In the genomic region with DNA sequence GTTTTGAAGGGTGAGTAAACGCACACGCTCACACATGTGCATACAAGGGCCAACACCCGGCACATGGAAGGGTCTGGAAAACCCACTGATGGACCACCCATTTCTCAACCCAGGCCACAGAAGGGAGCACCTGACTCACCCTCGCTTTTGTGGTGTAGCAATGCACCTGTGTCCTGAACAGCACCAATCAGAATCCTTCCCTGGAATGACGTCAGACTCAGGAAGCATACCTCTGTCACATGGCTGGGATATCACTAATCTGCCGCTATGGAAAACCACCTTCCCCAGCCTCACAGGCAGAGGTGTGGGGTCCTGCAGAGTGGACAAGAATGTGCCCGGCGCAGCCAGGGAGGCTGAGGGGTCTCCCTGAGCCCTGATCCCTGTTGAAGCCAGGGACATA, we compare ENCODE assay signal across 1 cellular context.
A peak's percentile ranks its signal among the peaks of the same experiment; 100 is the strongest.
TF ChIP-seq lines count a peak whose summit lies in the region.

No MANE protein-coding gene starts in this region.

TF ChIP-seq in K562, 482 proteins besides CTCF, POLR2A, EP300 and RAD21 (continues in another document):
- TF ChIP-seq NCOA2 (IDR thresholded peaks at IDR 0.05; ENCODE audit: partially characterized antibody in 2 of 2), result no peak
- TF ChIP-seq ZNF507 (tag; conservative IDR thresholded peaks at IDR 0.05), result no peak
- TF ChIP-seq ZBTB8A (IDR thresholded peaks at IDR 0.05; ENCODE audit: partially characterized antibody), result no peak
- no peak for TF ChIP-seq RBM15 (IDR thresholded peaks at IDR 0.05; ENCODE audit: insufficient read depth, low read length)
- TF ChIP-seq TCF7 (IDR thresholded peaks at IDR 0.05; ENCODE audit: borderline replicate concordance), result no peak
- no peak for TF ChIP-seq XRCC3 (IDR thresholded peaks at IDR 0.05)
- TF ChIP-seq, protein P1, sequence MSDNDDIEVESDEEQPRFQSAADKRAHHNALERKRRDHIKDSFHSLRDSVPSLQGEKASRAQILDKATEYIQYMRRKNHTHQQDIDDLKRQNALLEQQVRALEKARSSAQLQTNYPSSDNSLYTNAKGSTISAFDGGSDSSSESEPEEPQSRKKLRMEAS (CRISPR knock-in tag; IDR thresholded peaks at IDR 0.05), result peak; percentile 34; the same call in 1 of the 2 replicates
- TF ChIP-seq, protein P2, sequence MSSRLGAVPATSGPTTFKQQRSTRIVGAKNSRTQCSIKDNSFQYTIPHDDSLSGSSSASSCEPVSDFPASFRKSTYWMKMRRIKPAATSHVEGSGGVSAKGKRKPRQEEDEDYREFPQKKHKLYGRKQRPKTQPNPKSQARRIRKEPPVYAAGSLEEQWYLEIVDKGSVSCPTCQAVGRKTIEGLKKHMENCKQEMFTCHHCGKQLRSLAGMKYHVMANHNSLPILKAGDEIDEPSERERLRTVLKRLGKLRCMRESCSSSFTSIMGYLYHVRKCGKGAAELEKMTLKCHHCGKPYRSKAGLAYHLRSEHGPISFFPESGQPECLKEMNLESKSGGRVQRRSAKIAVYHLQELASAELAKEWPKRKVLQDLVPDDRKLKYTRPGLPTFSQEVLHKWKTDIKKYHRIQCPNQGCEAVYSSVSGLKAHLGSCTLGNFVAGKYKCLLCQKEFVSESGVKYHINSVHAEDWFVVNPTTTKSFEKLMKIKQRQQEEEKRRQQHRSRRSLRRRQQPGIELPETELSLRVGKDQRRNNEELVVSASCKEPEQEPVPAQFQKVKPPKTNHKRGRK (tag; IDR thresholded peaks at IDR 0.05), result no peak
- peak; percentile 34; the same call in 1 of the 2 replicates for TF ChIP-seq CREM (IDR thresholded peaks at IDR 0.05; ENCODE audit: low read depth)
- TF ChIP-seq JUND (IDR thresholded peaks at IDR 0.05; ENCODE audit: borderline replicate concordance, low read depth, low read length), result 0 out of 2 replicates have a peak, but pooled peaks have one; percentile 14
- TF ChIP-seq JUND (tag; IDR thresholded peaks at IDR 0.05; ENCODE audit: borderline replicate concordance, low read depth, low read length), result no peak
- TF ChIP-seq MAZ (CRISPR knock-in tag; conservative IDR thresholded peaks at IDR 0.05 in 1 of 2, IDR thresholded peaks at IDR 0.05 in 1 of 2), result no peak
- TF ChIP-seq IRF2 (CRISPR knock-in tag; IDR thresholded peaks at IDR 0.05), result no peak
- no peak for TF ChIP-seq ZNF77 (CRISPR knock-in tag; IDR thresholded peaks at IDR 0.05)
- TF ChIP-seq, protein P3, sequence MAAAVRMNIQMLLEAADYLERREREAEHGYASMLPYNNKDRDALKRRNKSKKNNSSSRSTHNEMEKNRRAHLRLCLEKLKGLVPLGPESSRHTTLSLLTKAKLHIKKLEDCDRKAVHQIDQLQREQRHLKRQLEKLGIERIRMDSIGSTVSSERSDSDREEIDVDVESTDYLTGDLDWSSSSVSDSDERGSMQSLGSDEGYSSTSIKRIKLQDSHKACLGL (CRISPR knock-in tag; IDR thresholded peaks at IDR 0.05; ENCODE audit: borderline replicate concordance, poor library complexity, severe bottlenecking), result no peak
- TF ChIP-seq, protein P4, sequence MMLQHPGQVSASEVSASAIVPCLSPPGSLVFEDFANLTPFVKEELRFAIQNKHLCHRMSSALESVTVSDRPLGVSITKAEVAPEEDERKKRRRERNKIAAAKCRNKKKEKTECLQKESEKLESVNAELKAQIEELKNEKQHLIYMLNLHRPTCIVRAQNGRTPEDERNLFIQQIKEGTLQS (IDR thresholded peaks at IDR 0.05), result peak; percentile 69
- TF ChIP-seq, protein P4 (CRISPR knock-in tag; conservative IDR thresholded peaks at IDR 0.05), result no peak
- no peak for TF ChIP-seq ZNF140 (CRISPR knock-in tag; IDR thresholded peaks at IDR 0.05)
- TF ChIP-seq, protein P5, sequence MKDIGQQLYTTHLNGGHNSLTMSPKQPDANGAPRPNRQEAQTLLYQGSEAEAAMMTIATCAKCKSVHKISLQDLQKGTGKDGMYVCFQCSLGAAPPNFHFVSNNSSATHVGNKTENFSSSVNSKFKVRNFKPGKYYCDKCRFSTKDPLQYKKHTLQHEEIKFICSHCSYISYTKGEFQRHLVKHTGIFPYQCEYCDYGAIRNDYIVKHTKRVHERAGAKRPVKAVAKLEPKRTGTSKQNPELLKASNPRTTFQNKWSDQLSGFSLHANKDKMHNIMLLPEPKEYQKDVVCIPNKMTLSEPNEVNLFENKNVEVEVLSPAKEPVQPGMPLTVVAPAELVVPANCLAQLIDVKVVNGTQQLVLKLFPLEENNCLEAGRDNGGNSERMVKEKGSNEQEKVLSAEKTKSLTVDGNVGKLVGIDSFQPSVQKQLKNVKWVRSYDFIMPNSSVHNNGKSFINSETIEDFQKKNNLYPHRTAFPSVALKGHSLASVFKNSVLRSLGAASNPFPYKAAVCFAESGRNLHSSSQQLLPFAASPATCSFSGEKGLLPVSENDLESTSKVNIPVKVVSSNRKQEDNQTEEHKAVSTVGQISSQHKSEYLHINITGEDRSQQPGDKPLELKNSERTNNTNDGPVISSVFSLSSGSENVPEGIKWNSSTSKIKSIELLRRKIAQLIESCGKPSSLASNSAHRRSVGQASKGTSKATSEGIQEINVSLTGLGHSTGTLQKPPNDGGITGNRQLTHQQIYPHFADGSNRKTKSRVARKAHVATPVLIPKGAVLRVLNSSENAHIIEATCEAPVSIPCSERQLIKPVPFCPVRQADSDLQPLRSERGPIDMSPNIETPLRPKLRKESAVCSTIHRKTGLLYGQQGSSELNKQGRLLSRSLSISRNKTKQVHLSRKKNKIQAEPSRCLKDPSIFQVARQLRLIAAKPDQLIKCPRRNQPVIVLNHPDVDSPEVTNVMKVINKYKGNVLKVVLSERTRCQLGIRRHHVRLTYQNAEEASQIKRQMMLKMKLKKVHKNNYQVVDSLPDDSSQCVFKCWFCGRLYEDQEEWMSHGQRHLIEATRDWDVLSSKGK (CRISPR knock-in tag; IDR thresholded peaks at IDR 0.05), result no peak
- TF ChIP-seq, protein P6, sequence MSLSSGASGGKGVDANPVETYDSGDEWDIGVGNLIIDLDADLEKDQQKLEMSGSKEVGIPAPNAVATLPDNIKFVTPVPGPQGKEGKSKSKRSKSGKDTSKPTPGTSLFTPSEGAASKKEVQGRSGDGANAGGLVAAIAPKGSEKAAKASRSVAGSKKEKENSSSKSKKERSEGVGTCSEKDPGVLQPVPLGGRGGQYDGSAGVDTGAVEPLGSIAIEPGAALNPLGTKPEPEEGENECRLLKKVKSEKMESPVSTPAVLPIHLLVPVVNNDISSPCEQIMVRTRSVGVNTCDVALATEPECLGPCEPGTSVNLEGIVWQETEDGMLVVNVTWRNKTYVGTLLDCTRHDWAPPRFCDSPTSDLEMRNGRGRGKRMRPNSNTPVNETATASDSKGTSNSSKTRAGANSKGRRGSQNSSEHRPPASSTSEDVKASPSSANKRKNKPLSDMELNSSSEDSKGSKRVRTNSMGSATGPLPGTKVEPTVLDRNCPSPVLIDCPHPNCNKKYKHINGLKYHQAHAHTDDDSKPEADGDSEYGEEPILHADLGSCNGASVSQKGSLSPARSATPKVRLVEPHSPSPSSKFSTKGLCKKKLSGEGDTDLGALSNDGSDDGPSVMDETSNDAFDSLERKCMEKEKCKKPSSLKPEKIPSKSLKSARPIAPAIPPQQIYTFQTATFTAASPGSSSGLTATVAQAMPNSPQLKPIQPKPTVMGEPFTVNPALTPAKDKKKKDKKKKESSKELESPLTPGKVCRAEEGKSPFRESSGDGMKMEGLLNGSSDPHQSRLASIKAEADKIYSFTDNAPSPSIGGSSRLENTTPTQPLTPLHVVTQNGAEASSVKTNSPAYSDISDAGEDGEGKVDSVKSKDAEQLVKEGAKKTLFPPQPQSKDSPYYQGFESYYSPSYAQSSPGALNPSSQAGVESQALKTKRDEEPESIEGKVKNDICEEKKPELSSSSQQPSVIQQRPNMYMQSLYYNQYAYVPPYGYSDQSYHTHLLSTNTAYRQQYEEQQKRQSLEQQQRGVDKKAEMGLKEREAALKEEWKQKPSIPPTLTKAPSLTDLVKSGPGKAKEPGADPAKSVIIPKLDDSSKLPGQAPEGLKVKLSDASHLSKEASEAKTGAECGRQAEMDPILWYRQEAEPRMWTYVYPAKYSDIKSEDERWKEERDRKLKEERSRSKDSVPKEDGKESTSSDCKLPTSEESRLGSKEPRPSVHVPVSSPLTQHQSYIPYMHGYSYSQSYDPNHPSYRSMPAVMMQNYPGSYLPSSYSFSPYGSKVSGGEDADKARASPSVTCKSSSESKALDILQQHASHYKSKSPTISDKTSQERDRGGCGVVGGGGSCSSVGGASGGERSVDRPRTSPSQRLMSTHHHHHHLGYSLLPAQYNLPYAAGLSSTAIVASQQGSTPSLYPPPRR (CRISPR knock-in tag; IDR thresholded peaks at IDR 0.05; ENCODE audit: borderline replicate concordance), result no peak
- TF ChIP-seq HEY1 (CRISPR knock-in tag; IDR thresholded peaks at IDR 0.05; ENCODE audit: borderline replicate concordance), result no peak
- TF ChIP-seq, protein P7, sequence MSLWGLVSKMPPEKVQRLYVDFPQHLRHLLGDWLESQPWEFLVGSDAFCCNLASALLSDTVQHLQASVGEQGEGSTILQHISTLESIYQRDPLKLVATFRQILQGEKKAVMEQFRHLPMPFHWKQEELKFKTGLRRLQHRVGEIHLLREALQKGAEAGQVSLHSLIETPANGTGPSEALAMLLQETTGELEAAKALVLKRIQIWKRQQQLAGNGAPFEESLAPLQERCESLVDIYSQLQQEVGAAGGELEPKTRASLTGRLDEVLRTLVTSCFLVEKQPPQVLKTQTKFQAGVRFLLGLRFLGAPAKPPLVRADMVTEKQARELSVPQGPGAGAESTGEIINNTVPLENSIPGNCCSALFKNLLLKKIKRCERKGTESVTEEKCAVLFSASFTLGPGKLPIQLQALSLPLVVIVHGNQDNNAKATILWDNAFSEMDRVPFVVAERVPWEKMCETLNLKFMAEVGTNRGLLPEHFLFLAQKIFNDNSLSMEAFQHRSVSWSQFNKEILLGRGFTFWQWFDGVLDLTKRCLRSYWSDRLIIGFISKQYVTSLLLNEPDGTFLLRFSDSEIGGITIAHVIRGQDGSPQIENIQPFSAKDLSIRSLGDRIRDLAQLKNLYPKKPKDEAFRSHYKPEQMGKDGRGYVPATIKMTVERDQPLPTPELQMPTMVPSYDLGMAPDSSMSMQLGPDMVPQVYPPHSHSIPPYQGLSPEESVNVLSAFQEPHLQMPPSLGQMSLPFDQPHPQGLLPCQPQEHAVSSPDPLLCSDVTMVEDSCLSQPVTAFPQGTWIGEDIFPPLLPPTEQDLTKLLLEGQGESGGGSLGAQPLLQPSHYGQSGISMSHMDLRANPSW (CRISPR knock-in tag; IDR thresholded peaks at IDR 0.05), result no peak
- TF ChIP-seq ZNF134 (CRISPR knock-in tag; conservative IDR thresholded peaks at IDR 0.05), result no peak
- TF ChIP-seq RBM14 (IDR thresholded peaks at IDR 0.05; ENCODE audit: borderline replicate concordance, insufficient read depth, low read depth, low read length), result no peak
- TF ChIP-seq SNRNP70 (optimal IDR thresholded peaks at IDR 0.05; ENCODE audit: low read depth, low read length), result no peak
- TF ChIP-seq RHOXF2B (CRISPR knock-in tag; conservative IDR thresholded peaks at IDR 0.05), result no peak
- peak; percentile 40; the same call in 1 of the 2 replicates for TF ChIP-seq L3MBTL2 (IDR thresholded peaks at IDR 0.05)
